Comparison of ENCODE assay signal across 16 cellular contexts in the genomic region with DNA sequence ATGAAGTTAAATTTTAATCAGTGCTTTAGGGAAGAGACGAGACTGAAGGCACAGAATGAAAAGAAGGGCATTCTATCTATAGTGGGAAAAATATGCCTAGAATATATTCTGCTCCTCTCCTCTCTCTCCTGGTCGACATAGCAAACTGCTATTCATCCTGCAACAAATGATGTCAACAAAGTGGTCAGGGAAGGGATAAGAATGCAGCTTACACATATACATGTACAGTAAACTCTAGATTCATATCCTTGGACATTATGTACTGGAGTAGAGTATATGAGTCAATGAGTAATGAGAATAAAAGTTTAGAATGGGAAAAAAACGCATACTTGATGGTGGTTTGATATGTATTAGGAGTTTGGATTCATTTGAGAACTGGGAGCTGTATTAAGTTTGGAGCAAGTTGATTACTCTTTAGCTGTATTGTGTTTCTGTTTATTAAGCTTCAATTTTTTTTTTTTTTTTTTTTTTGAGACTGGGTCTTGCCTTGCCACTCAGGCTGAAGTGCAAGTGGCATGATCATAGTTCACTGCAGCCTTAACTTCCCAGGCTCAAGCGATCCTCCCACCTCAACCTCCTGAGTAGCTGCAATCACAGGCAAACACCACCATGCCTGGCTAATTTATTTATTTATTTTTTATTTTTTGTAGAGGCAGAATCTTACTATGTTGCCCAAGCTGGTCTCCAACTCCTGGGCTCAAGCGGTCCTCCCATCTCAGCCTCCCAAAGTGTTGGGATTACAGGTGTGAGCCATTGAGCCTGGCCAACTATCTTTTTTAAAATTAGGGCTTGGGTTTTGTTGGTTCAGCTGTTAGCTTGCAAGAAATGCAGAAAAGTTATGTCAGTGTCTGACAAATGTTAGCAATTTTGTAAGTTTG. TPM values are rescaled to one million over a fixed set of nuclear protein-coding genes. Genes with fewer than 3 reads are reported as not detected.
DNase-seq lines count a peak whose midpoint lies in the region; ATAC-seq, FAIRE-seq and TF ChIP-seq lines count a peak whose summit lies in the region.
"Had no signal": no experiment of that assay in that cellular context is flagged by ENCODE, and none has a peak within 500 bp of the region (broad histone marks: within the 10 kb centered on the region; RNA-seq: fewer than 3 reads in every experiment).

No MANE protein-coding gene starts in this region.

- H3K36me3 Mint-ChIP-seq in CD8-positive, alpha-beta memory T cell, result peaks cover 19 to 69% (median 34%) of the 10 kb centered on the region in 3 donors
- H3K36me3 Mint-ChIP-seq in effector memory CD8-positive, alpha-beta T cell (ENCODE audit: insufficient read depth), result peaks cover 36% of the 10 kb centered on the region

- H3K9ac ChIP-seq in colonic mucosa (ENCODE audit: low read depth in 2 of 2, low read length in 2 of 2), result no peak overlapping the region

- POLR2A ChIA-PET in A549 (lab: Yijun Ruan, JAX), result interaction anchor here (1.0 kb wide), 1 partner anchor 80 kb away, joined by 3 read pairs; no protein-coding TSS in a partner anchor
- POLR2A ChIA-PET in CD8-positive, alpha-beta memory T cell (lab: Charles Lee), result interaction anchor here (0.7 to 1.5 kb wide), 3 partner anchors 12 to 553 kb away, joined by 3 to 5 read pairs (median 4); no protein-coding TSS in a partner anchor

- CTCF ChIA-PET in A549 (lab: Yijun Ruan, JAX), result no interaction called here
- CTCF ChIA-PET in CD8-positive, alpha-beta memory T cell (lab: Charles Lee), result interaction anchor here (2.8 kb wide), 1 partner anchor 110 kb away, joined by 9 read pairs; no protein-coding TSS in a partner anchor

- H3K27ac ChIP-seq in A549 (peak overlapping the region in 1 of 2 experiments; percentile 28; a peak in 1 of 6 replicates), colonic mucosa (no peak overlapping the region)
- no peak overlapping the region for H3K27ac ChIP-seq in CD8-positive, alpha-beta memory T cell (ENCODE audit: low read depth, low read length)
- H3K27ac ChIP-seq: HL-60, skin epidermis had no signal

- no peaks in the 10 kb centered on the region for H3K9me3 ChIP-seq in A549
- no peaks in the 10 kb centered on the region for H3K9me3 ChIP-seq in CD8-positive, alpha-beta memory T cell (ENCODE audit: low read length)
- H3K9me3 ChIP-seq in colonic mucosa, result no peaks in the 10 kb centered on the region

- H3K4me2 ChIP-seq in A549, result no peak overlapping the region

- H3K4me3 Mint-ChIP-seq in CD8-positive, alpha-beta memory T cell, result no peak overlapping the region
- H3K4me3 Mint-ChIP-seq in effector memory CD8-positive, alpha-beta T cell, result no peak overlapping the region

- peaks cover 31 to 48% (median 45%) of the 10 kb centered on the region in 3 donors for H3K4me1 Mint-ChIP-seq in CD8-positive, alpha-beta memory T cell
- H3K4me1 Mint-ChIP-seq in effector memory CD8-positive, alpha-beta T cell (ENCODE audit: low read depth in 2 of 2), result peaks cover 8 to 47% of the 10 kb centered on the region in 2 donors

- H3K27me3 ChIP-seq in CD8-positive, alpha-beta memory T cell (ENCODE audit: insufficient read depth, low read length, poor library complexity, severe bottlenecking), result no peaks in the 10 kb centered on the region
- no peaks in the 10 kb centered on the region for H3K27me3 ChIP-seq in colonic mucosa

- TF ChIP-seq EP300 in A549 (IDR thresholded peaks at IDR 0.05), result no peak

- H3K27me3 Mint-ChIP-seq in CD8-positive, alpha-beta memory T cell, result peaks cover 0 to 1% of the 10 kb centered on the region in 2 donors
- H3K27me3 Mint-ChIP-seq in effector memory CD8-positive, alpha-beta T cell, result no peaks in the 10 kb centered on the region

- H3K9me3 Mint-ChIP-seq in CD8-positive, alpha-beta memory T cell, result peaks cover 0 to 9% (median 5%) of the 10 kb centered on the region in 5 donors
- H3K9me3 Mint-ChIP-seq in effector memory CD8-positive, alpha-beta T cell, result peaks cover 0 to 1% of the 10 kb centered on the region in 2 donors

- DNase-seq in A549 (ENCODE audit: low read depth in 1 of 2, low spot score in 1 of 2), result no peak
- no peak for DNase-seq in CD8-positive, alpha-beta memory T cell
- no peak for DNase-seq in HTR-8/SVneo (ENCODE audit: insufficient read length, low spot score)
- no peak for DNase-seq in effector memory CD8-positive, alpha-beta T cell
- DNase-seq in colonic mucosa, result no peak
- DNase-seq in DMS153 (lab: John Stamatoyannopoulos, UW), result no peak
- no peak for DNase-seq in iPS-NIHi11 (ENCODE audit: low spot score)
- DNase-seq: foreskin fibroblast; KG1; NCI-H1417 treated with DMSO at 0.1 percent for 48 hours; NCI-H2227 treated with DMSO at 0.1 percent for 48 hours; posterior cingulate gyrus; stimulated activated CD4-positive, alpha-beta T cell treated with anti-CD3 and anti-CD28 coated beads, Interleukin-4, amount 100 ng/mL, for 24 hours had no signal

- ATAC-seq in A549 (peak; percentile 56 to 65; a peak in 4 of 6 replicates), HG03469 (IDR thresholded peaks at IDR 0.05; ENCODE audit: unreplicated experiment) (no peak)
- ATAC-seq in effector memory CD8-positive, alpha-beta T cell (replicated peaks), result no peak

- no peak for TF ChIP-seq POLR2A in A549 (IDR thresholded peaks at IDR 0.05; ENCODE audit: low read length)

- intact Hi-C loops in colonic mucosa (cut with DNase I), result no loop called here

- no peak for TF ChIP-seq CTCF in A549 (IDR thresholded peaks at IDR 0.05)
- no peak for TF ChIP-seq CTCF in colonic mucosa (IDR thresholded peaks at IDR 0.05)

- no peak for TF ChIP-seq RAD21 in A549 (conservative IDR thresholded peaks at IDR 0.05 in 1 of 2, IDR thresholded peaks at IDR 0.05 in 1 of 2)

- no peak for FAIRE-seq in A549 (lab: Jason Lieb, UNC)
- FAIRE-seq in HTR-8/SVneo (lab: Jason Lieb, UNC), result peak; percentile 52

- H3K27ac Mint-ChIP-seq in CD8-positive, alpha-beta memory T cell, result peak overlapping the region in 7 of 8 donors; percentile 48 to 70 (median 53)
- H3K27ac Mint-ChIP-seq in effector memory CD8-positive, alpha-beta T cell, result peak overlapping the region; percentile 24 to 61

- H3K4me3 ChIP-seq in A549 (no peak overlapping the region), colonic mucosa (no peak overlapping the region)
- no peak overlapping the region for H3K4me3 ChIP-seq in CD8-positive, alpha-beta memory T cell (ENCODE audit: low read length)
- H3K4me3 ChIP-seq: skin epidermis had no signal

- H3K36me3 ChIP-seq in CD8-positive, alpha-beta memory T cell (ENCODE audit: insufficient read depth, low read length), result peaks cover 10% of the 10 kb centered on the region
- no peaks in the 10 kb centered on the region for H3K36me3 ChIP-seq in colonic mucosa

- H3K4me1 ChIP-seq in A549 (peaks cover 7% of the 10 kb centered on the region; the same call in 2 of the 3 replicates), colonic mucosa (no peaks in the 10 kb centered on the region)
- H3K4me1 ChIP-seq in CD8-positive, alpha-beta memory T cell (ENCODE audit: insufficient read depth, low read length), result no peaks in the 10 kb centered on the region

- WGBS in A549 (ENCODE audit: missing lambda C conversion rate), result 71% methylated on average over 5 of the region's 5 CpGs

TF ChIP-seq in A549, 52 proteins besides CTCF, POLR2A, EP300 and RAD21:
- TF ChIP-seq RARB (CRISPR knock-in tag; IDR thresholded peaks at IDR 0.05) (0 out of 2 replicates have a peak, but pooled peaks have one; percentile 22), TFCP2L1 (CRISPR knock-in tag; IDR thresholded peaks at IDR 0.05) (no peak), FOSL2 (IDR thresholded peaks at IDR 0.05) (no peak), FOSL2 (CRISPR knock-in tag; IDR thresholded peaks at IDR 0.05) (no peak; the same call in 1 of the 2 replicates), HOXB13 (CRISPR knock-in tag; IDR thresholded peaks at IDR 0.05; ENCODE audit: low read depth) (no peak), HEYL (CRISPR knock-in tag; IDR thresholded peaks at IDR 0.05) (no peak), HOXA7 (CRISPR knock-in tag; IDR thresholded peaks at IDR 0.05) (peak; percentile 54)

RNA-seq across cellular contexts. Expression of gene STAT1, which starts 53.8 kb away (rescaled TPM):
- polyA plus RNA-seq in A549 (2011; rRNA removed) (167 and 182 TPM in 2 replicates), A549 (2017; fragmentation: RNase III; extraction: RNeasy Plus Mini Kit Qiagen cat#74134 plus additional on column Dnase treatment) (104 to 107 TPM (median 105 TPM) in 3 replicates)
- polyA plus RNA-seq in A549 (2012; cell fraction: cytosol; rRNA removed), result 48.3 and 55.8 TPM in 2 replicates
- polyA plus RNA-seq in A549 (2012; cell fraction: nucleus; rRNA removed), result 55.1 and 61.8 TPM in 2 replicates
- polyA minus RNA-seq in A549 (2011; rRNA and poly(A)+ RNA removed), result 169 and 178 TPM in 2 replicates
- 100 to 1,000 TPM; 142 to 145 TPM for total RNA-seq in CD8-positive, alpha-beta memory T cell
- 173 TPM for polyA plus RNA-seq in CD8-positive, alpha-beta memory T cell
- total RNA-seq in colonic mucosa, result 10 to 100 TPM; 52.7 to 58.3 TPM

Comparison
In these comparisons a context has a peak if more than half of its experiments do, and no peak if none do; other contexts are left out.
1. ATAC-seq: peak in A549 (2 of 2); none in effector memory CD8-positive, alpha-beta T cell (single experiment) and HG03469 (single experiment).